8 cellular contexts compared by ENCODE assay signal in the genomic region with DNA sequence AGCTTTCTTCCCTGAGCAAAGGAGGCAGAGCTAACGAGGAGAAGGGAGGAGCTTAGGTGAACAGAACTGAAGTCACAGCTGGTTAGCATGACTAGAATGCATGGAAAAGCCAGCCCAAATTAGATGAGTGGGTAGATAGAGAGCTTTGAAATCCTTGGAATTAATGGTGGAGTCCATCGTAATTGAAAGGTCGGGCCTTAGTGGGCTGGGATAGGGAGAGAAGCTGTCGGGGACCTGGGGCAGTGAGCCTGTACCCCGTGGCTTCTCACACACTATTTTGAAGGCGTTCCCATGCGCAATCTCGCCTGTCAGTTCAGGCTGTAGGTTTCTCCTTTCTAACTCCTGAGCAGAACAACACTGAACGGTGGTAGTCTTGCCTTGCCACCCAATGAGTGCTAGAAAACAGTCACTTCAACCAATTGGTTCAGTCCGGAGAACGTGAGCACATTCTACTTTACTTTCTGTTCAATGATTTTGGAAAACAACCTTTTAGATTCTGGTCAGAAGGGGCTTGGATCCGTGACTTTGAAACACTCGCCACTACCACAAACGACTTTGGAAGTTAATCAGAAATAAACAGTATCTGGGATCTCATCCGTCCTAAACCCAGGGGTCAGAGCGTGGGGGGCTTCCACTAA. TPM values are rescaled to one million over a fixed set of nuclear protein-coding genes. Genes with fewer than 3 reads are reported as not detected.
DNase-seq lines count a peak whose midpoint lies in the region; ATAC-seq and TF ChIP-seq lines count a peak whose summit lies in the region.

No MANE protein-coding gene starts in this region.

- no peaks in the 10 kb centered on the region for H3K9me3 Mint-ChIP-seq in activated T-cell treated with anti-CD3 and anti-CD28 coated beads, Interleukin-2, amount 50 U/mL, for 72 hours

- H3K27me3 ChIP-seq in esophagus squamous epithelium (peaks cover 0 to 7% (median 0%) of the 10 kb centered on the region in 4 donors), testis (no peaks in the 10 kb centered on the region)

- intact Hi-C loops in esophagus squamous epithelium (cut with DNase I): no loop called here
- intact Hi-C loops in mucosa of descending colon (cut with DNase I, micrococcal nuclease): no loop called here
- intact Hi-C loops in testis (cut with DNase I; ENCODE audit: low total_unique reads): no loop called here

- H3K4me3 Mint-ChIP-seq in activated T-cell treated with anti-CD3 and anti-CD28 coated beads, Interleukin-2, amount 50 U/mL, for 72 hours: peak overlapping the region; percentile 85 to 88

- H3K36me3 ChIP-seq in esophagus squamous epithelium (no peaks in the 10 kb centered on the region), mucosa of descending colon (ENCODE audit: low read depth) (no peaks in the 10 kb centered on the region), testis (ENCODE audit: low read depth, missing control alignments) (no peaks in the 10 kb centered on the region)

- peak; percentile 67 to 69 for ATAC-seq in activated T-cell treated with anti-CD3 and anti-CD28 coated beads, Interleukin-2, amount 50 U/mL, for 72 hours (replicated peaks in 1 of 2)
- peak; percentile 73 for ATAC-seq in mucosa of descending colon

- TF ChIP-seq POLR2A in esophagus squamous epithelium (IDR thresholded peaks at IDR 0.05) (peak in 1 of 4 donors; percentile 34), testis (IDR thresholded peaks at IDR 0.05) (no peak)

- no peak for TF ChIP-seq CTCF in esophagus squamous epithelium (IDR thresholded peaks at IDR 0.05)
- no peak for TF ChIP-seq CTCF in mucosa of descending colon (IDR thresholded peaks at IDR 0.05)
- TF ChIP-seq CTCF in testis (IDR thresholded peaks at IDR 0.05): no peak

- H3K4me3 ChIP-seq in esophagus squamous epithelium (peak overlapping the region; percentile 61 to 88 (median 78)), mucosa of descending colon (peak overlapping the region; percentile 72), testis (peak overlapping the region; percentile 74 to 90)

- peaks cover 0 to 6% of the 10 kb centered on the region in 2 donors for H3K36me3 Mint-ChIP-seq in activated T-cell treated with anti-CD3 and anti-CD28 coated beads, Interleukin-2, amount 50 U/mL, for 72 hours (ENCODE audit: insufficient read depth in 2 of 2)

- H3K27me3 Mint-ChIP-seq in activated T-cell treated with anti-CD3 and anti-CD28 coated beads, Interleukin-2, amount 50 U/mL, for 72 hours (ENCODE audit: low read depth): peaks cover 38% of the 10 kb centered on the region

- H3K9me3 ChIP-seq in esophagus squamous epithelium: no peaks in the 10 kb centered on the region
- H3K9me3 ChIP-seq in mucosa of descending colon: no peaks in the 10 kb centered on the region
- no peaks in the 10 kb centered on the region for H3K9me3 ChIP-seq in testis

- H3K27ac Mint-ChIP-seq in activated T-cell treated with anti-CD3 and anti-CD28 coated beads, Interleukin-2, amount 50 U/mL, for 72 hours: peak overlapping the region; percentile 44

- peak in 2 of 3 experiments; percentile 62 to 72 for DNase-seq in NCI-H1417 (lab: John Stamatoyannopoulos, UW)
- no peak for DNase-seq in NCI-H1417 treated with DMSO at 0.1 percent for 48 hours (lab: John Stamatoyannopoulos, UW)
- peak; percentile 65 for DNase-seq in NCI-H2196 (lab: John Stamatoyannopoulos, UW; ENCODE audit: unreplicated experiment)
- peak; percentile 12 to 18 for DNase-seq in activated T-cell treated with anti-CD3 and anti-CD28 coated beads, Interleukin-2, amount 50 U/mL, for 72 hours
- DNase-seq in esophagus squamous epithelium (lab: John Stamatoyannopoulos, UW): no peak
- DNase-seq in mucosa of descending colon: peak in 2 of 3 donors; percentile 45 to 60
- peak; percentile 62 for DNase-seq in testis
- DNase-seq in OCI-M2 (lab: John Stamatoyannopoulos, UW; ENCODE audit: unreplicated experiment): no peak

- 0 to 1% methylated on average over 8 to 16 of the region's 16 CpGs for WGBS in esophagus squamous epithelium, 2 donors
- 0 to 3% methylated on average over 16 of the region's 16 CpGs for WGBS in testis, 2 donors

- peaks cover 22% of the 10 kb centered on the region for H3K4me1 Mint-ChIP-seq in activated T-cell treated with anti-CD3 and anti-CD28 coated beads, Interleukin-2, amount 50 U/mL, for 72 hours (ENCODE audit: low read depth)

- H3K4me1 ChIP-seq in esophagus squamous epithelium (peaks cover 5 to 34% (median 12%) of the 10 kb centered on the region in 3 donors), mucosa of descending colon (ENCODE audit: low read depth) (peaks cover 11% of the 10 kb centered on the region), testis (no peaks in the 10 kb centered on the region)

- H3K27ac ChIP-seq in esophagus squamous epithelium (peak overlapping the region; percentile 78 to 96 (median 93)), testis (peak overlapping the region; percentile 78 to 90)

RNA-seq across cellular contexts. Expression of a gene that starts 0.7 kb away (rescaled TPM):
- total RNA-seq in activated T-cell treated with anti-CD3 and anti-CD28 coated beads, Interleukin-2, amount 50 U/mL, for 72 hours: 1 to 10 TPM in 1 of 2 donors, under 1 TPM in 1; 0.67 to 1.5 TPM
- total RNA-seq in esophagus squamous epithelium (10 to 100 TPM in 1 of 4 donors, 1 to 10 TPM in 3; 5.2 to 18.7 (median 9.0) TPM), mucosa of descending colon (10 to 100 TPM; 14.0 to 41.0 (median 23.4) TPM), testis (10 to 100 TPM; 34.3 to 54.6 TPM)
- 49.6 TPM for polyA plus RNA-seq in testis (ENCODE audit: insufficient read depth, low read depth, low replicate concordance)

Comparison
In these comparisons a context has a peak if more than half of its experiments do, and no peak if none do; other contexts are left out.
1. DNase-seq: peak in NCI-H1417 (2 of 3), NCI-H2196 (single experiment), activated T-cell treated with anti-CD3 and anti-CD28 coated beads, Interleukin-2, amount 50 U/mL, for 72 hours (2 of 2), mucosa of descending colon (2 of 3) and testis (single experiment); none in NCI-H1417 treated with DMSO at 0.1 percent for 48 hours (single experiment), esophagus squamous epithelium (single experiment) and OCI-M2 (single experiment).
2. Peak in every context shown above with its lines, with median percentiles within 50 percentile points of each other: H3K4me3 ChIP-seq.